In the genomic region with DNA sequence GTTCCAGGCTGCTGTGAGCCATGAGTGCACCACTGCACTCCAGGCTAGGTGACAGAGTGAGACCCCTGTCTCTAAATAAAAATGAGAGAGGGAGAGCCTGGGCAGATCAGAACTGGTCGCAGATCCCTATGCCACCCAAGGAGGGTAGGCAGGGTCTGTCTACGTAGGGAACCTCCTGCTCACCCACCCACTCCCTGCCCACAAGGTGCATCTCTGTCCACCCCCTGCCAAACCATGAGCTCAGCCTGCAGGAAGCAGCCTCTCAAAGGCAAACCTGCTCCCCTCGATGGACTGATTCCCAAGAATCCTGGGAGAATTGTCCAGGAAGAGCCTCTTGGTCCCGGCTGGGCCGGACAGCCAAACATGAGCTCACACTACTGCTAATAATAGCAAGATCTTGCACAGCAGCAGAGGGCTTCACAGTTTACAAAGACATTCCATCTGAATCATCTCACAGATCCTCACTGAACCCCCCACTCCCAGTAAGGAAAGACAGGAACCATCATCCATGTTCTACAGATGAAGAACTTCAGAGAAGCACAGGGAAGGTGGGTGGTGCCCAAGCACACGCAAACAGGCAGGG, we compare ENCODE assay signal across 10 cellular contexts.
DNase-seq lines count a peak whose midpoint lies in the region; ATAC-seq and TF ChIP-seq lines count a peak whose summit lies in the region.
"Had no signal": no experiment of that assay in that cellular context is flagged by ENCODE, and none has a peak within 500 bp of the region (broad histone marks: within the 10 kb centered on the region; RNA-seq: fewer than 3 reads in every experiment).

No MANE protein-coding gene starts in this region.

- no peaks in the 10 kb centered on the region for H3K36me3 Mint-ChIP-seq in stimulated activated memory B cell treated with anti-CD40 and anti-IgM and Interleukin-4, amounts not matched to agents 10 μg/mL and 1 μg/mL and 100 μg/mL, for 72 hours

- no peaks in the 10 kb centered on the region for H3K9me3 Mint-ChIP-seq in stimulated activated memory B cell treated with anti-CD40 and anti-IgM and Interleukin-4, amounts not matched to agents 10 μg/mL and 1 μg/mL and 100 μg/mL, for 72 hours
- H3K9me3 Mint-ChIP-seq: activated CD4-positive, alpha-beta T cell treated with anti-CD3 and anti-CD28 coated beads, Interleukin-2, amount 10 ng/mL, durations not matched to agents 7 days and 5 days had no signal

- TF ChIP-seq POLR2A in erythroblast (IDR thresholded peaks at IDR 0.05; ENCODE audit: low read length): no peak

- DNase-seq in GM03348 (ENCODE audit: low spot score) (peak; percentile 86), astrocyte of the cerebellum (ENCODE audit: low read depth) (peak; percentile 59), hepatic stellate cell (ENCODE audit: low spot score) (peak; percentile 93), NCI-H774 (lab: John Stamatoyannopoulos, UW) (no peak), erythroblast (lab: John Stamatoyannopoulos, UW) (no peak)
- DNase-seq: activated CD4-positive, alpha-beta T cell treated with anti-CD3 and anti-CD28 coated beads, Interleukin-2, amount 10 ng/mL, durations not matched to agents 7 days and 5 days; NCI-H1694 treated with DMSO at 0.1 percent for 48 hours had no signal

- in situ Hi-C loops in astrocyte of the cerebellum (cut with HindIII; ENCODE audit: low sequenced_read_pairs): no loop called here

- peak overlapping the region; percentile 100 for H3K27ac Mint-ChIP-seq in stimulated activated memory B cell treated with anti-CD40 and anti-IgM and Interleukin-4, amounts not matched to agents 10 μg/mL and 1 μg/mL and 100 μg/mL, for 72 hours
- H3K27ac Mint-ChIP-seq: activated CD4-positive, alpha-beta T cell treated with anti-CD3 and anti-CD28 coated beads, Interleukin-2, amount 10 ng/mL, durations not matched to agents 7 days and 5 days had no signal

- no peak overlapping the region for H3K4me3 ChIP-seq in astrocyte of the cerebellum (ENCODE audit: low read depth, low read length)

- TF ChIP-seq CTCF in astrocyte of the cerebellum (IDR thresholded peaks at IDR 0.05; ENCODE audit: low read depth, low read length, missing control alignments): no peak

- ATAC-seq in stimulated activated memory B cell treated with anti-CD40 and anti-IgM and Interleukin-4, amounts not matched to agents 10 μg/mL and 1 μg/mL and 100 μg/mL, for 72 hours: no peak
- ATAC-seq in HG03520 (IDR thresholded peaks at IDR 0.05; ENCODE audit: unreplicated experiment): no peak
- no peak for ATAC-seq in GM19035 (IDR thresholded peaks at IDR 0.05; ENCODE audit: unreplicated experiment)

- peaks cover 86% of the 10 kb centered on the region for H3K4me1 Mint-ChIP-seq in stimulated activated memory B cell treated with anti-CD40 and anti-IgM and Interleukin-4, amounts not matched to agents 10 μg/mL and 1 μg/mL and 100 μg/mL, for 72 hours

- H3K27me3 Mint-ChIP-seq in stimulated activated memory B cell treated with anti-CD40 and anti-IgM and Interleukin-4, amounts not matched to agents 10 μg/mL and 1 μg/mL and 100 μg/mL, for 72 hours: no peaks in the 10 kb centered on the region

- H3K4me3 Mint-ChIP-seq in stimulated activated memory B cell treated with anti-CD40 and anti-IgM and Interleukin-4, amounts not matched to agents 10 μg/mL and 1 μg/mL and 100 μg/mL, for 72 hours: no peak overlapping the region
- H3K4me3 Mint-ChIP-seq: activated CD4-positive, alpha-beta T cell treated with anti-CD3 and anti-CD28 coated beads, Interleukin-2, amount 10 ng/mL, durations not matched to agents 7 days and 5 days had no signal

Comparison
In these comparisons a context has a peak if more than half of its experiments do, and no peak if none do; other contexts are left out.
1. DNase-seq: peak in GM03348 (single experiment), astrocyte of the cerebellum (single experiment) and hepatic stellate cell (single experiment); none in NCI-H774 (single experiment) and erythroblast (0 of 2).